ENCODE assay signal across 12 cellular contexts in genomic region chr14:71659165-71659564, GRCh38.
DNase-seq lines count a peak whose midpoint lies in the region; ATAC-seq, FAIRE-seq and TF ChIP-seq lines count a peak whose summit lies in the region.
"Had no signal": no experiment of that assay in that cellular context is flagged by ENCODE, and none has a peak within 500 bp of the region (broad histone marks: within the 10 kb centered on the region; RNA-seq: fewer than 3 reads in every experiment).

No MANE protein-coding gene starts in this region.

- peak overlapping the region; percentile 39 for H3K4me2 ChIP-seq in A549

- H3K4me3 ChIP-seq in A549 (no peak overlapping the region), HEK293 (ENCODE audit: low read depth, low read length) (no peak overlapping the region), fibroblast of villous mesenchyme (ENCODE audit: low read depth, low read length) (no peak overlapping the region), heart right ventricle (no peak overlapping the region)

- H3K36me3 Mint-ChIP-seq in T-helper 2 cell treated with Interferon-gamma antibody and Interleukin-4, amounts not matched to agents 5 μg/mL and 100 μg/mL, for 36 hours (ENCODE audit: low read depth): peaks cover 44% of the 10 kb centered on the region

- H3K9me3 Mint-ChIP-seq in T-helper 2 cell treated with Interferon-gamma antibody and Interleukin-4, amounts not matched to agents 5 μg/mL and 100 μg/mL, for 36 hours: peaks cover 3% of the 10 kb centered on the region
- H3K9me3 Mint-ChIP-seq: activated naive CD8-positive, alpha-beta T cell treated with anti-CD3 and anti-CD28 coated beads, Interleukin-2, amount 50 U/mL, for 24 hours; type B pancreatic cell had no signal

- CTCF ChIA-PET in A549 (lab: Yijun Ruan, JAX): no interaction called here
- CTCF ChIA-PET in HEK293 (lab: Yijun Ruan, JAX): no interaction called here
- CTCF ChIA-PET in GM10248 (lab: Yijun Ruan, JAX): interaction anchor here (1.0 to 1.2 kb wide), 2 partner anchors 9 to 13 kb away, joined by 3 to 4 read pairs; no protein-coding TSS in a partner anchor

- peak overlapping the region; percentile 32 for H3K4me3 Mint-ChIP-seq in T-helper 2 cell treated with Interferon-gamma antibody and Interleukin-4, amounts not matched to agents 5 μg/mL and 100 μg/mL, for 36 hours
- H3K4me3 Mint-ChIP-seq: activated naive CD8-positive, alpha-beta T cell treated with anti-CD3 and anti-CD28 coated beads, Interleukin-2, amount 50 U/mL, for 24 hours; type B pancreatic cell had no signal

- ATAC-seq in A549 (no peak), heart right ventricle (no peak)
- ATAC-seq: left cardiac atrium had no signal

- H3K27me3 Mint-ChIP-seq in T-helper 2 cell treated with Interferon-gamma antibody and Interleukin-4, amounts not matched to agents 5 μg/mL and 100 μg/mL, for 36 hours (ENCODE audit: low read depth): no peaks in the 10 kb centered on the region
- H3K27me3 Mint-ChIP-seq: activated naive CD8-positive, alpha-beta T cell treated with anti-CD3 and anti-CD28 coated beads, Interleukin-2, amount 50 U/mL, for 24 hours; type B pancreatic cell had no signal

- no peak for TF ChIP-seq EP300 in A549 (IDR thresholded peaks at IDR 0.05)

- H3K27me3 ChIP-seq in heart right ventricle: no peaks in the 10 kb centered on the region

- no peak for FAIRE-seq in A549 (lab: Jason Lieb, UNC)

- H3K9me3 ChIP-seq in A549 (no peaks in the 10 kb centered on the region), HEK293 (ENCODE audit: control insufficient read depth, insufficient read depth, low read depth, low read length) (no peaks in the 10 kb centered on the region), heart right ventricle (no peaks in the 10 kb centered on the region)

- no peak for TF ChIP-seq RAD21 in A549 (conservative IDR thresholded peaks at IDR 0.05 in 1 of 2, IDR thresholded peaks at IDR 0.05 in 1 of 2)

- DNase-seq in A549 (ENCODE audit: low read depth in 1 of 2, low spot score in 1 of 2): no peak
- no peak for DNase-seq in T-helper 2 cell treated with Interferon-gamma antibody and Interleukin-4, amounts not matched to agents 5 μg/mL and 100 μg/mL, for 36 hours (ENCODE audit: low spot score)
- DNase-seq in fibroblast of villous mesenchyme (ENCODE audit: low read depth): peak; percentile 59
- no peak for DNase-seq in heart right ventricle
- DNase-seq in NCI-H2171 (lab: John Stamatoyannopoulos, UW): no peak
- no peak for DNase-seq in stimulated activated CD4-positive, alpha-beta T cell treated with anti-CD3 and anti-CD28 coated beads, Interleukin-4, amount 100 ng/mL, for 24 hours
- DNase-seq in GM10248 (ENCODE audit: extremely low spot score): no peak
- DNase-seq: activated naive CD8-positive, alpha-beta T cell treated with anti-CD3 and anti-CD28 coated beads, Interleukin-2, amount 50 U/mL, for 24 hours; left cardiac atrium; SIG-M5 had no signal

- TF ChIP-seq CTCF in A549 (IDR thresholded peaks at IDR 0.05) (no peak), HEK293 (tag by site-specific recombination; IDR thresholded peaks at IDR 0.05) (no peak), fibroblast of villous mesenchyme (IDR thresholded peaks at IDR 0.05; ENCODE audit: insufficient read depth, low read depth, low read length) (no peak), heart right ventricle (IDR thresholded peaks at IDR 0.05) (no peak), GM10248 (IDR thresholded peaks at IDR 0.05; ENCODE audit: control extremely low read depth, extremely low read depth, low read depth, missing control alignments) (no peak)

- intact Hi-C loops in heart right ventricle (cut with DNase I): loop anchor here in 1 of 10 donors (10.0 kb wide), 1 partner anchor 124 kb away; no protein-coding TSS in a partner anchor

- H3K4me1 Mint-ChIP-seq in T-helper 2 cell treated with Interferon-gamma antibody and Interleukin-4, amounts not matched to agents 5 μg/mL and 100 μg/mL, for 36 hours (ENCODE audit: low read depth): peaks cover 27% of the 10 kb centered on the region

- H3K36me3 ChIP-seq in HEK293 (ENCODE audit: control insufficient read depth in 2 of 2, insufficient read depth in 1 of 2, low read length in 2 of 2): peaks cover 0 to 12% of the 10 kb centered on the region in 2 experiments; a peak in 1 of 3 replicates
- peaks cover 0 to 19% (median 0%) of the 10 kb centered on the region in 9 donors for H3K36me3 ChIP-seq in heart right ventricle

- H3K27ac Mint-ChIP-seq in T-helper 2 cell treated with Interferon-gamma antibody and Interleukin-4, amounts not matched to agents 5 μg/mL and 100 μg/mL, for 36 hours: no peak overlapping the region
- H3K27ac Mint-ChIP-seq: type B pancreatic cell had no signal

- TF ChIP-seq POLR2A in A549 (IDR thresholded peaks at IDR 0.05; ENCODE audit: low read length): no peak

- H3K27ac ChIP-seq in A549 (no peak overlapping the region), HEK293 (ENCODE audit: extremely low read depth, low read depth, low read length) (no peak overlapping the region), heart right ventricle (no peak overlapping the region)

- POLR2A ChIA-PET in A549 (lab: Yijun Ruan, JAX) (no interaction called here), HEK293 (lab: Yijun Ruan, JAX) (no interaction called here), GM10248 (lab: Yijun Ruan, JAX) (no interaction called here)

- peaks cover 12% of the 10 kb centered on the region for H3K4me1 ChIP-seq in A549
- H3K4me1 ChIP-seq in HEK293 (ENCODE audit: control insufficient read depth, insufficient read depth, low read length): peaks cover 16% of the 10 kb centered on the region
- peaks cover 0 to 21% (median 3%) of the 10 kb centered on the region in 9 donors for H3K4me1 ChIP-seq in heart right ventricle

TF ChIP-seq in A549, 52 proteins besides CTCF, POLR2A, EP300 and RAD21:
- TF ChIP-seq CBX8 (IDR thresholded peaks at IDR 0.05) (no peak), RNF2 (IDR thresholded peaks at IDR 0.05; ENCODE audit: borderline replicate concordance, low read depth) (no peak), ZFP36 (IDR thresholded peaks at IDR 0.05; ENCODE audit: borderline replicate concordance, partially characterized antibody) (no peak), GATA3 (IDR thresholded peaks at IDR 0.05; ENCODE audit: borderline replicate concordance) (peak; percentile 83), HMGXB4 (CRISPR knock-in tag; IDR thresholded peaks at IDR 0.05; ENCODE audit: borderline replicate concordance) (no peak), HDAC2 (IDR thresholded peaks at IDR 0.05) (no peak)

TF ChIP-seq in HEK293, 187 proteins besides CTCF, POLR2A, EP300 and RAD21 (continues in another document):
- TF ChIP-seq FEZF1 (tag by site-specific recombination; IDR thresholded peaks at IDR 0.05) (0 out of 2 replicates have a peak, but pooled peaks have one; percentile 12), ZNF391 (tag by site-specific recombination; IDR thresholded peaks at IDR 0.05; ENCODE audit: borderline replicate concordance, low read depth) (no peak), GFI1B (tag by site-specific recombination; IDR thresholded peaks at IDR 0.05) (peak; percentile 84), SP2 (tag by site-specific recombination; IDR thresholded peaks at IDR 0.05) (no peak), TCF7L2 (IDR thresholded peaks at IDR 0.05; ENCODE audit: borderline replicate concordance, low read depth, low read length) (peak; percentile 78; the same call in 1 of the 2 replicates), PRDM6 (tag by site-specific recombination; IDR thresholded peaks at IDR 0.05) (peak; percentile 60)
